Comparison of ENCODE assay signal across 31 cellular contexts in genomic region chr3:170826047-170826446, GRCh38.
"Had no signal": no experiment of that assay in that cellular context is flagged by ENCODE, and none has a peak within 500 bp of the region (broad histone marks: within the 10 kb centered on the region; RNA-seq: fewer than 3 reads in every experiment).

No MANE protein-coding gene starts in this region.

- H3K9me3 Mint-ChIP-seq: activated naive CD8-positive, alpha-beta T cell treated with anti-CD3 and anti-CD28 coated beads for 36 hours; natural killer cell; stimulated activated naive CD8-positive, alpha-beta T cell treated with anti-CD3 and anti-CD28 coated beads, Interleukin-15, Interleukin-2, amounts not matched to agents 100 ng/mL and 50 ng/mL, for 24 hours had no signal

- H3K27ac Mint-ChIP-seq: activated naive CD8-positive, alpha-beta T cell treated with anti-CD3 and anti-CD28 coated beads for 36 hours; natural killer cell; progenitor cell of endocrine pancreas; stimulated activated naive CD8-positive, alpha-beta T cell treated with anti-CD3 and anti-CD28 coated beads, Interleukin-15, Interleukin-2, amounts not matched to agents 100 ng/mL and 50 ng/mL, for 24 hours had no signal

- DNase-seq: activated CD4-positive, alpha-beta T cell treated with anti-CD3 and anti-CD28 coated beads for 48 hours; activated CD4-positive, alpha-beta T cell treated with anti-CD3 and anti-CD28 coated beads, Interleukin-2, amount 50 U/mL, for 48 hours; activated CD8-positive, alpha-beta memory T cell treated with anti-CD3 and anti-CD28 coated beads for 24 hours; activated effector memory CD4-positive, alpha-beta T cell treated with Interleukin-2 at 50 U/mL for 16 hours; activated naive CD4-positive, alpha-beta T cell treated with Interleukin-2 at 50 U/mL for 16 hours; activated naive CD8-positive, alpha-beta T cell treated with anti-CD3 and anti-CD28 coated beads for 36 hours; adrenal gland; aorta; body of pancreas; dermis blood vessel endothelial cell; effector CD4-positive, alpha-beta T cell; esophagus squamous epithelium; left colon; midbrain; natural killer cell; ovary; right lobe of liver; stimulated activated CD4-positive, alpha-beta T cell treated with anti-CD3 and anti-CD28 coated beads, Interleukin-12 subunit alpha, Interleukin-12 subunit beta, amount 100 ng/mL, for 4 hours; stimulated activated CD4-positive, alpha-beta T cell treated with anti-CD3 and anti-CD28 coated beads, Interleukin-4, amount 100 ng/mL, for 1 hour; trophoblast cell; uterus had no signal

- H3K27me3 ChIP-seq: adrenal gland, body of pancreas, ovary, right lobe of liver, uterus had no signal

- H3K27ac ChIP-seq: adrenal gland, body of pancreas, epithelial cell of prostate, esophagus squamous epithelium, hepatocyte, neutrophil, ovary, right lobe of liver, thoracic aorta, uterus had no signal

- H2AFZ ChIP-seq: hepatocyte had no signal

- ATAC-seq: body of pancreas, left colon, natural killer cell, right lobe of liver had no signal

- H3K36me3 ChIP-seq: adrenal gland, esophagus squamous epithelium, neutrophil, ovary, right lobe of liver, thoracic aorta, uterus had no signal

- H3K36me3 Mint-ChIP-seq: activated naive CD8-positive, alpha-beta T cell treated with anti-CD3 and anti-CD28 coated beads for 36 hours; natural killer cell had no signal

- FAIRE-seq: colon, endometrium, frontal cortex, keratinocyte had no signal

- H3K9me3 ChIP-seq: adrenal gland, body of pancreas, esophagus squamous epithelium, neutrophil, ovary, right lobe of liver, thoracic aorta, uterus had no signal

- H3K4me1 ChIP-seq: adrenal gland, body of pancreas, esophagus squamous epithelium, right lobe of liver, uterus had no signal

- H3K79me2 ChIP-seq: hepatocyte had no signal

- H3K4me3 Mint-ChIP-seq: activated naive CD8-positive, alpha-beta T cell treated with anti-CD3 and anti-CD28 coated beads for 36 hours; natural killer cell; stimulated activated naive CD8-positive, alpha-beta T cell treated with anti-CD3 and anti-CD28 coated beads, Interleukin-15, Interleukin-2, amounts not matched to agents 100 ng/mL and 50 ng/mL, for 24 hours had no signal

- H3K4me3 ChIP-seq: adrenal gland, body of pancreas, esophagus squamous epithelium, hepatocyte, ovary, right lobe of liver, thoracic aorta, uterus had no signal

- H3K4me2 ChIP-seq: hepatocyte had no signal
